Comparison of ENCODE assay signal across 8 cellular contexts in the genomic region with DNA sequence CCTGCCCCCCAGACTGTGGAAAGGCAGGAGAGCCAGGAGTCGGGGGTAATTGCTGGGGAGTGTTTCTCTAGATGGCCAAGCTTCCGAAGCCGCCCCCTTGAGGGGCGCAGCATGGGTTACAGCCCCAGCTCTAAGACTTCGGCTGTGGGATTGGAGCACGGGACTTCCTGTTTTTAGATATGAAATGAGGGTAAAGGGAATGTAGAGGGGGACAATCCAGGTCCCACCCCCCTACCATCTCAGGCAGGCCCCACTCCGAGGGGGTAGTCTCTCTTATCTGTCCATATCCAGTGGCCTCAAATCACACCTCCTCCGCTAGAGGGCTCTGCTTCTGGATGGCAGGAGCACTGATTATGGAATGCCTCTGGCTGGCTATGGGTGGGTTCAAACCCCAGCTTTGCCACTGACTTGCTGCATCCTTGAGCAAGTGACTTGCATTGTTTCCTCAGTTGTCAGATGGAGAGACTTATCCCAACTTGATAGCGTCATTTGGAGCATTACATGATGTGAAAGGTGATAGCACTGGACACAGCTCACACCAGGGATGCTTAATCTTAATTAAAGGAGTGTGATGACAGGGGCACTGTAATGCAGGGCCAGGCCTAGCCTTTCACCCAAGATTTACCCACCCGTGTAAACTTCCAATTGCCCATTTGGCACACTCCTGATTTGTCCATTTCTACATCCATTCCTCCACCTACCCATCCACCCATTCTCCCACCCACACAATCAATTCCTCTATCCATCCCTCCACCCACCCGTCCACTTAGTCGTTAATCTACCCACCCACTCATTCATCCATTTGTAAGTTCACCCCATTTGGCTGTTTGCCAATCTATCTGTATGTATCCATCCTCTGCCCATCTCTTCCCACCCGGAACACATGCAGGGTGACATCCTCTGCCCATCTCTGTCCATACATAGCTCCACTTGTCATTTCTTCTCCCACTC. TPM values are rescaled to one million over a fixed set of nuclear protein-coding genes. Genes with fewer than 3 reads are reported as not detected.
DNase-seq lines count a peak whose midpoint lies in the region; ATAC-seq and TF ChIP-seq lines count a peak whose summit lies in the region.

No MANE protein-coding gene starts in this region.

- H3K9me3 Mint-ChIP-seq in natural killer cell = no peaks in the 10 kb centered on the region
- H3K9me3 Mint-ChIP-seq in natural killer cell treated with Interleukin-12 subunit alpha and Interleukin-12 subunit beta and Interleukin-15 and Interleukin-18, amount 100 ng/mL, for 72 hours = no peaks in the 10 kb centered on the region

- H3K27me3 ChIP-seq in trophoblast cell (ENCODE audit: insufficient read depth, low read length) = no peaks in the 10 kb centered on the region

- DNase-seq in natural killer cell (no peak), NCI-H2227 (lab: John Stamatoyannopoulos, UW; ENCODE audit: unreplicated experiment) (peak; percentile 94), glomerular visceral epithelial cell (ENCODE audit: extremely low spot score) (peak; percentile 51), trophoblast cell (peak; percentile 12 to 44), KG1 (lab: John Stamatoyannopoulos, UW) (no peak), occipital lobe (lab: John Stamatoyannopoulos, UW) (no peak)
- DNase-seq in natural killer cell treated with Interleukin-12 subunit alpha and Interleukin-12 subunit beta and Interleukin-15 and Interleukin-18, amount 100 ng/mL, for 72 hours (ENCODE audit: low spot score) = no peak
- peak; percentile 67 for DNase-seq in activated effector memory CD4-positive, alpha-beta T cell treated with anti-CD3 and anti-CD28 coated beads, Interleukin-2, amount 50 U/mL, for 16 hours

- no peak overlapping the region for H2BK12ac ChIP-seq in trophoblast cell (ENCODE audit: low read length)

- WGBS in trophoblast cell (ENCODE audit: extremely low coverage, insufficient coverage, insufficient read length) = 100% methylated on average over 2 of the region's 13 CpGs

- no peak overlapping the region for H3K4ac ChIP-seq in trophoblast cell (ENCODE audit: low read depth, low read length)

- no peaks in the 10 kb centered on the region for H3K9me3 ChIP-seq in trophoblast cell (ENCODE audit: insufficient read depth, low read depth, low read length)

- peak overlapping the region; percentile 83 for H3K4me2 ChIP-seq in trophoblast cell (ENCODE audit: low read length)

- H2BK5ac ChIP-seq in trophoblast cell (ENCODE audit: low read depth, low read length, poor library complexity) = no peak overlapping the region

- no peak overlapping the region for H3K27ac ChIP-seq in trophoblast cell (ENCODE audit: low read depth, low read length)

- no peak overlapping the region for H3K18ac ChIP-seq in trophoblast cell (ENCODE audit: low read length)

- peaks cover 6 to 13% of the 10 kb centered on the region in 2 experiments for H3K4me1 ChIP-seq in trophoblast cell (ENCODE audit: control insufficient read depth in 1 of 2, insufficient read depth in 2 of 2, low read length in 2 of 2)

- H3K9ac ChIP-seq in trophoblast cell (ENCODE audit: low read length) = no peak overlapping the region

- peak overlapping the region; percentile 56 for H3K4me3 ChIP-seq in trophoblast cell (ENCODE audit: low read depth, low read length)

- peak overlapping the region; percentile 30 for H2AFZ ChIP-seq in trophoblast cell (ENCODE audit: insufficient read depth, low read length, poor library complexity)

- no peak overlapping the region for H2AK5ac ChIP-seq in trophoblast cell (ENCODE audit: low read length)

- peak overlapping the region; percentile 75 for H4K91ac ChIP-seq in trophoblast cell (ENCODE audit: low read depth, low read length)

- TF ChIP-seq CTCF in natural killer cell (IDR thresholded peaks at IDR 0.05) = peak; percentile 33

- H2BK120ac ChIP-seq in trophoblast cell (ENCODE audit: insufficient read depth, low read length, poor library complexity) = no peak overlapping the region

- intact Hi-C loops in natural killer cell (cut with micrococcal nuclease) = no loop called here

- H3K4me3 Mint-ChIP-seq in natural killer cell = no peak overlapping the region
- H3K4me3 Mint-ChIP-seq in natural killer cell treated with Interleukin-12 subunit alpha and Interleukin-12 subunit beta and Interleukin-15 and Interleukin-18, amount 100 ng/mL, for 72 hours = no peak overlapping the region

- H3K36me3 Mint-ChIP-seq in natural killer cell = no peaks in the 10 kb centered on the region
- peaks cover 13% of the 10 kb centered on the region for H3K36me3 Mint-ChIP-seq in natural killer cell treated with Interleukin-12 subunit alpha and Interleukin-12 subunit beta and Interleukin-15 and Interleukin-18, amount 100 ng/mL, for 72 hours

- H3K14ac ChIP-seq in trophoblast cell (ENCODE audit: low read length) = no peak overlapping the region

- no peak overlapping the region for H3K23ac ChIP-seq in trophoblast cell (ENCODE audit: low read length)

- peak overlapping the region in 1 of 2 donors; percentile 72 for H3K27ac Mint-ChIP-seq in natural killer cell
- no peak overlapping the region for H3K27ac Mint-ChIP-seq in natural killer cell treated with Interleukin-12 subunit alpha and Interleukin-12 subunit beta and Interleukin-15 and Interleukin-18, amount 100 ng/mL, for 72 hours

- ATAC-seq in natural killer cell = peak in 2 of 3 donors; percentile 59 to 69
- ATAC-seq in natural killer cell treated with Interleukin-12 subunit alpha and Interleukin-12 subunit beta and Interleukin-15 and Interleukin-18, amount 100 ng/mL, for 72 hours = no peak

- peak overlapping the region; percentile 62 for H4K8ac ChIP-seq in trophoblast cell (ENCODE audit: low read depth, low read length)

- peaks cover 14 to 23% of the 10 kb centered on the region in 2 experiments for H3K36me3 ChIP-seq in trophoblast cell (ENCODE audit: control insufficient read depth in 1 of 2, insufficient read depth in 2 of 2, low read length in 2 of 2)

- no peaks in the 10 kb centered on the region for H3K79me2 ChIP-seq in trophoblast cell (ENCODE audit: control insufficient read depth, insufficient read depth, low read length, poor library complexity)

- H3K79me1 ChIP-seq in trophoblast cell (ENCODE audit: low read length) = no peaks in the 10 kb centered on the region

- H4K12ac ChIP-seq in trophoblast cell (ENCODE audit: low read depth, low read length) = no peak overlapping the region

- peaks cover 0 to 6% of the 10 kb centered on the region in 2 donors for H3K27me3 Mint-ChIP-seq in natural killer cell (ENCODE audit: low read depth in 2 of 2)
- H3K27me3 Mint-ChIP-seq in natural killer cell treated with Interleukin-12 subunit alpha and Interleukin-12 subunit beta and Interleukin-15 and Interleukin-18, amount 100 ng/mL, for 72 hours = peaks cover 0 to 17% of the 10 kb centered on the region in 2 donors

- peaks cover 0 to 31% of the 10 kb centered on the region in 2 donors for H3K4me1 Mint-ChIP-seq in natural killer cell
- H3K4me1 Mint-ChIP-seq in natural killer cell treated with Interleukin-12 subunit alpha and Interleukin-12 subunit beta and Interleukin-15 and Interleukin-18, amount 100 ng/mL, for 72 hours (ENCODE audit: low read depth in 2 of 2) = peaks cover 8 to 11% of the 10 kb centered on the region in 2 donors

RNA-seq across cellular contexts. Expression of gene KCND1, which starts 0.8 kb away (rescaled TPM):
- total RNA-seq in natural killer cell = 1 to 10 TPM; 2.7 to 3.6 (median 3.0) TPM
- total RNA-seq in natural killer cell treated with Interleukin-12 subunit alpha and Interleukin-12 subunit beta and Interleukin-15 and Interleukin-18, amount 100 ng/mL, for 72 hours = 1 to 10 TPM; 3.3 to 6.2 TPM
- polyA plus RNA-seq in trophoblast cell (2013) = 1.5 and 1.9 TPM in 2 replicates
- 1.1 TPM for total RNA-seq in occipital lobe

RNA-seq across cellular contexts. Expression of gene OTUD5, which starts 15.1 kb away (rescaled TPM):
- total RNA-seq in natural killer cell = 100 to 1,000 TPM in 1 of 3 donors, 10 to 100 TPM in 2; 92.2 to 106 (median 92.5) TPM
- total RNA-seq in natural killer cell treated with Interleukin-12 subunit alpha and Interleukin-12 subunit beta and Interleukin-15 and Interleukin-18, amount 100 ng/mL, for 72 hours = 10 to 100 TPM; 75.8 to 79.9 TPM
- 56.7 and 57.3 TPM in 2 replicates for polyA plus RNA-seq in trophoblast cell (2013)
- 18.1 TPM for total RNA-seq in occipital lobe

RNA-seq across cellular contexts. Expression of gene GRIPAP1, which starts 29.6 kb away (rescaled TPM):
- total RNA-seq in natural killer cell (100 to 1,000 TPM; 120 to 141 (median 131) TPM), occipital lobe (29.9 TPM)
- 100 to 1,000 TPM in 1 of 2 donors, 10 to 100 TPM in 1; 97.8 to 143 TPM for total RNA-seq in natural killer cell treated with Interleukin-12 subunit alpha and Interleukin-12 subunit beta and Interleukin-15 and Interleukin-18, amount 100 ng/mL, for 72 hours
- 13.3 and 14.0 TPM in 2 replicates for polyA plus RNA-seq in trophoblast cell (2013)

RNA-seq across cellular contexts. Expression of gene PIM2, which starts 53.7 kb away (rescaled TPM):
- 100 to 1,000 TPM; 134 to 173 (median 150) TPM for total RNA-seq in natural killer cell
- 100 to 1,000 TPM; 291 to 478 TPM for total RNA-seq in natural killer cell treated with Interleukin-12 subunit alpha and Interleukin-12 subunit beta and Interleukin-15 and Interleukin-18, amount 100 ng/mL, for 72 hours
- polyA plus RNA-seq in trophoblast cell (2013) = 5.0 and 5.4 TPM in 2 replicates
- 10.6 TPM for total RNA-seq in occipital lobe

Comparison
In these comparisons a context has a peak if more than half of its experiments do, and no peak if none do; other contexts are left out.
1. ATAC-seq: peak in natural killer cell (2 of 3); none in natural killer cell treated with Interleukin-12 subunit alpha and Interleukin-12 subunit beta and Interleukin-15 and Interleukin-18, amount 100 ng/mL, for 72 hours (0 of 2).
2. DNase-seq: peak in NCI-H2227 (single experiment), activated effector memory CD4-positive, alpha-beta T cell treated with anti-CD3 and anti-CD28 coated beads, Interleukin-2, amount 50 U/mL, for 16 hours (single experiment), glomerular visceral epithelial cell (single experiment) and trophoblast cell (2 of 2); none in natural killer cell (single experiment), natural killer cell treated with Interleukin-12 subunit alpha and Interleukin-12 subunit beta and Interleukin-15 and Interleukin-18, amount 100 ng/mL, for 72 hours (single experiment), KG1 (single experiment) and occipital lobe (single experiment).